18 cellular contexts compared by ENCODE assay signal in the genomic region with DNA sequence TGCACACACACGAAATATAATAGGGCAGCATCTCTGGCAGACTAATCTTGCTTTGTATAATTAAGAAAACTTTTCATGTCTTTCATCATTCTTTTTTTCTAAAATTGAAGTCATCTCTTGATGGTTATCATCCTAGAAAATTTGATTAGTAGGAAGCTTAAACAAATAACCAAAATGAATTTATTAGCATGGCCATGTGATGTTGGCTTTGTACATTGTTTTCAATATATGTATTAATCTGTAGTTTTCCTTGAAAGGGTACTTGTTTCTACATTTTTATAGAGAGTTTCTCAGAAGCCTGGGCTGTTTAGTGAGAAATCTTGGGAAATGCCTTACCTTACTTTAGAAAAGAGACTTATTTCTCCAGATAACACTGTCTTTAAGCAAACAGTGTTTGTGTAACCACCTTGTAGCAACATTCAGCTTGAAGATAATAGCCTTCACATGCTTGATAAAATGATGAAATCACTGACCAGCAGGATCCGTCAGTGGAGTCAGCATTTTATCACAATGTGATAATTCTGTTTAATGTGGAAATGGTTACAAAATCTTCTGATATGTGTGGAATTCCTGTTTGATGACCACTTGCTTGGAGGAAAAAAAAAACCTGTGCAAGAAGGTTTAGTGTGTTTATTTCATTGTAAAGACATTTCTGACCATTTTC.
DNase-seq lines count a peak whose midpoint lies in the region; ATAC-seq and TF ChIP-seq lines count a peak whose summit lies in the region.
"Had no signal": no experiment of that assay in that cellular context is flagged by ENCODE, and none has a peak within 500 bp of the region (broad histone marks: within the 10 kb centered on the region; RNA-seq: fewer than 3 reads in every experiment).

No MANE protein-coding gene starts in this region.

- H3K9me3 Mint-ChIP-seq in activated CD8-positive, alpha-beta memory T cell treated with anti-CD3 and anti-CD28 coated beads, Interleukin-2, amount 10 ng/mL, durations not matched to agents 7 days and 5 days (ENCODE audit: low read depth) = peaks cover 3% of the 10 kb centered on the region
- H3K9me3 Mint-ChIP-seq in CD14-positive monocyte = peaks cover 0 to 2% (median 0%) of the 10 kb centered on the region in 7 donors
- H3K9me3 Mint-ChIP-seq: activated B cell treated with CpG ODN at 0.5 μM for 24 hours had no signal

- no peaks in the 10 kb centered on the region for H3K4me1 Mint-ChIP-seq in activated CD8-positive, alpha-beta memory T cell treated with anti-CD3 and anti-CD28 coated beads, Interleukin-2, amount 10 ng/mL, durations not matched to agents 7 days and 5 days
- no peaks in the 10 kb centered on the region for H3K4me1 Mint-ChIP-seq in CD14-positive monocyte
- H3K4me1 Mint-ChIP-seq: activated B cell treated with CpG ODN at 0.5 μM for 24 hours; stimulated activated effector memory CD8-positive, alpha-beta T cell treated with anti-CD3 and anti-CD28 coated beads, Interleukin-12 subunit alpha, Interleukin-12 subunit beta, amount 100 ng/mL, for 72 hours had no signal

- ATAC-seq in left lung (peak; percentile 36), HG03135 (IDR thresholded peaks at IDR 0.05; ENCODE audit: unreplicated experiment) (no peak)
- no peak for ATAC-seq in activated CD8-positive, alpha-beta memory T cell treated with anti-CD3 and anti-CD28 coated beads, Interleukin-2, amount 10 ng/mL, durations not matched to agents 7 days and 5 days
- ATAC-seq: effector memory CD8-positive, alpha-beta T cell; stimulated activated effector memory CD8-positive, alpha-beta T cell treated with anti-CD3 and anti-CD28 coated beads, Interleukin-12 subunit alpha, Interleukin-12 subunit beta, amount 100 ng/mL, for 72 hours had no signal

- intact Hi-C loops in left lung (cut with DNase I) (no loop called here), CD14-positive monocyte (cut with micrococcal nuclease) (no loop called here)

- H3K36me3 Mint-ChIP-seq in activated CD8-positive, alpha-beta memory T cell treated with anti-CD3 and anti-CD28 coated beads, Interleukin-2, amount 10 ng/mL, durations not matched to agents 7 days and 5 days = no peaks in the 10 kb centered on the region
- no peaks in the 10 kb centered on the region for H3K36me3 Mint-ChIP-seq in CD14-positive monocyte
- H3K36me3 Mint-ChIP-seq: stimulated activated effector memory CD8-positive, alpha-beta T cell treated with anti-CD3 and anti-CD28 coated beads, Interleukin-12 subunit alpha, Interleukin-12 subunit beta, amount 100 ng/mL, for 72 hours had no signal

- no peaks in the 10 kb centered on the region for H3K27me3 Mint-ChIP-seq in activated CD8-positive, alpha-beta memory T cell treated with anti-CD3 and anti-CD28 coated beads, Interleukin-2, amount 10 ng/mL, durations not matched to agents 7 days and 5 days
- peaks cover 0 to 2% (median 0%) of the 10 kb centered on the region in 3 donors for H3K27me3 Mint-ChIP-seq in CD14-positive monocyte (ENCODE audit: low read depth in 3 of 3)
- H3K27me3 Mint-ChIP-seq: activated B cell treated with CpG ODN at 0.5 μM for 24 hours; effector memory CD8-positive, alpha-beta T cell had no signal

- DNase-seq in AG08395 (ENCODE audit: low spot score) (peak; percentile 39), cardiac fibroblast (ENCODE audit: low read depth in 2 of 2) (peak; percentile 6 to 68), left lung (no peak), amniotic stem cell (lab: John Stamatoyannopoulos, UW) (no peak), CD14-positive monocyte (ENCODE audit: low spot score) (no peak)
- DNase-seq in activated CD8-positive, alpha-beta memory T cell treated with anti-CD3 and anti-CD28 coated beads, Interleukin-2, amount 10 ng/mL, durations not matched to agents 7 days and 5 days = no peak
- DNase-seq: activated B cell treated with CpG ODN at 0.5 μM for 24 hours; aorta; effector memory CD8-positive, alpha-beta T cell; midbrain; posterior cingulate gyrus; stimulated activated CD4-positive, alpha-beta T cell treated with anti-CD3 and anti-CD28 coated beads, Interleukin-2, amount 100 ng/mL, for 24 hours had no signal

- H3K4me3 Mint-ChIP-seq in activated CD8-positive, alpha-beta memory T cell treated with anti-CD3 and anti-CD28 coated beads, Interleukin-2, amount 10 ng/mL, durations not matched to agents 7 days and 5 days = no peak overlapping the region
- no peak overlapping the region for H3K4me3 Mint-ChIP-seq in CD14-positive monocyte
- H3K4me3 Mint-ChIP-seq: activated B cell treated with CpG ODN at 0.5 μM for 24 hours; effector memory CD8-positive, alpha-beta T cell; stimulated activated effector memory CD8-positive, alpha-beta T cell treated with anti-CD3 and anti-CD28 coated beads, Interleukin-12 subunit alpha, Interleukin-12 subunit beta, amount 100 ng/mL, for 72 hours had no signal

- CTCF ChIA-PET in activated CD8-positive, alpha-beta memory T cell treated with anti-CD3 and anti-CD28 coated beads, Interleukin-2, amount 10 ng/mL, durations not matched to agents 7 days and 5 days (lab: Charles Lee) = no interaction called here

- no peaks in the 10 kb centered on the region for H3K9me3 ChIP-seq in HUES48 (ENCODE audit: control insufficient read depth, insufficient read depth, low read length)
- no peaks in the 10 kb centered on the region for H3K9me3 ChIP-seq in left lung
- H3K9me3 ChIP-seq: BLaER1, SJSA1 had no signal

- peaks cover 4% of the 10 kb centered on the region; the same call in 1 of the 2 replicates for H3K4me1 ChIP-seq in HUES48 (ENCODE audit: control insufficient read depth, insufficient read depth, low read length)
- H3K4me1 ChIP-seq in left lung = no peaks in the 10 kb centered on the region
- H3K4me1 ChIP-seq: BLaER1, SJSA1 had no signal

- peak overlapping the region; percentile 42 for H3K27ac ChIP-seq in HUES48 (ENCODE audit: low read depth, low read length)
- no peak overlapping the region for H3K27ac ChIP-seq in left lung
- H3K27ac ChIP-seq: BLaER1, KMS-11, SJSA1 had no signal

- H3K9ac ChIP-seq in HUES48 (ENCODE audit: low read depth, low read length) = no peak overlapping the region
- H3K9ac ChIP-seq: BLaER1, KMS-11 had no signal

- H3K27ac Mint-ChIP-seq in activated CD8-positive, alpha-beta memory T cell treated with anti-CD3 and anti-CD28 coated beads, Interleukin-2, amount 10 ng/mL, durations not matched to agents 7 days and 5 days = no peak overlapping the region
- H3K27ac Mint-ChIP-seq in CD14-positive monocyte = no peak overlapping the region
- H3K27ac Mint-ChIP-seq: activated B cell treated with CpG ODN at 0.5 μM for 24 hours; effector memory CD8-positive, alpha-beta T cell; stimulated activated effector memory CD8-positive, alpha-beta T cell treated with anti-CD3 and anti-CD28 coated beads, Interleukin-12 subunit alpha, Interleukin-12 subunit beta, amount 100 ng/mL, for 72 hours had no signal

- TF ChIP-seq CTCF in cardiac fibroblast (IDR thresholded peaks at IDR 0.05; ENCODE audit: low read depth, low read length) (no peak), left lung (IDR thresholded peaks at IDR 0.05) (no peak), CD14-positive monocyte (IDR thresholded peaks at IDR 0.05) (no peak)

- H3K36me3 ChIP-seq in HUES48 (ENCODE audit: control insufficient read depth, insufficient read depth, low read length) = no peaks in the 10 kb centered on the region
- H3K36me3 ChIP-seq in left lung = no peaks in the 10 kb centered on the region
- H3K36me3 ChIP-seq: BLaER1, SJSA1 had no signal

- H3K4me3 ChIP-seq in HUES48 (ENCODE audit: low read depth, low read length) (no peak overlapping the region), cardiac fibroblast (replicated peaks in 1 of 2; ENCODE audit: low read depth in 2 of 2, low read length in 2 of 2) (no peak overlapping the region), left lung (no peak overlapping the region)
- H3K4me3 ChIP-seq: BLaER1, SJSA1 had no signal

- no peaks in the 10 kb centered on the region for H3K27me3 ChIP-seq in HUES48 (ENCODE audit: control insufficient read depth, insufficient read depth, low read length)
- H3K27me3 ChIP-seq in left lung = no peaks in the 10 kb centered on the region
- H3K27me3 ChIP-seq: BLaER1, SJSA1 had no signal

Comparison
In these comparisons a context has a peak if more than half of its experiments do, and no peak if none do; other contexts are left out.
1. DNase-seq: peak in AG08395 (single experiment) and cardiac fibroblast (2 of 2); none in left lung (0 of 2), amniotic stem cell (single experiment), activated CD8-positive, alpha-beta memory T cell treated with anti-CD3 and anti-CD28 coated beads, Interleukin-2, amount 10 ng/mL, durations not matched to agents 7 days and 5 days (single experiment) and CD14-positive monocyte (single experiment).